ENCODE assay signal across 12 cellular contexts in genomic region chr6:16730720-16731502, GRCh38. TPM values are rescaled to one million over a fixed set of nuclear protein-coding genes. Genes with fewer than 3 reads are reported as not detected.
DNase-seq lines count a peak whose midpoint lies in the region; ATAC-seq, FAIRE-seq and TF ChIP-seq lines count a peak whose summit lies in the region.
"Had no signal": no experiment of that assay in that cellular context is flagged by ENCODE, and none has a peak within 500 bp of the region (broad histone marks: within the 10 kb centered on the region; RNA-seq: fewer than 3 reads in every experiment).

No MANE protein-coding gene starts in this region.

- H3K9me3 ChIP-seq in transverse colon, result no peaks in the 10 kb centered on the region
- no peaks in the 10 kb centered on the region for H3K9me3 ChIP-seq in kidney (ENCODE audit: control insufficient read depth in 1 of 2, low read length in 2 of 2)

- FAIRE-seq in endometrium (lab: Jason Lieb, UNC), result peak; percentile 35
- no peak for FAIRE-seq in kidney (lab: Jason Lieb, UNC)

- H3K9me3 Mint-ChIP-seq in activated T-cell treated with anti-CD3 and anti-CD28 coated beads, Interleukin-2, amount 50 U/mL, for 4 hours, result no peaks in the 10 kb centered on the region

- DNase-seq in activated T-cell treated with anti-CD3 and anti-CD28 coated beads, Interleukin-2, amount 50 U/mL, for 4 hours, result no peak
- DNase-seq in activated T-cell treated with anti-CD3 and anti-CD28 coated beads, Interleukin-2, amount 50 U/mL, for 48 hours, result no peak
- DNase-seq in NCI-H69 (lab: John Stamatoyannopoulos, UW) (peak; percentile 72), transverse colon (no peak), kidney (no peak), NCI-H774 (lab: John Stamatoyannopoulos, UW) (no peak), dermis blood vessel endothelial cell (no peak)
- DNase-seq: dorsolateral prefrontal cortex, mammary epithelial cell, NCI-H1694 had no signal

- peak overlapping the region in 3 of 4 donors; percentile 28 to 44 (median 41) for H3K27ac ChIP-seq in transverse colon
- H3K27ac ChIP-seq in kidney (ENCODE audit: low read depth in 2 of 2, low read length in 2 of 2), result no peak overlapping the region
- H3K27ac ChIP-seq: dorsolateral prefrontal cortex had no signal

- no peak for TF ChIP-seq EP300 in transverse colon (IDR thresholded peaks at IDR 0.05; ENCODE audit: low read depth)

- H3K4me3 Mint-ChIP-seq in activated T-cell treated with anti-CD3 and anti-CD28 coated beads, Interleukin-2, amount 50 U/mL, for 4 hours, result peak overlapping the region; percentile 61

- in situ Hi-C loops in transverse colon (cut with MboI; ENCODE audit: low pct_ligation_motif_present in 1 of 4, low pct_unique_long_range_greater_than_20kb in 1 of 4, low sequenced_read_pairs in 3 of 4), result no loop called here

- peaks cover 16% of the 10 kb centered on the region for H3K36me3 Mint-ChIP-seq in activated T-cell treated with anti-CD3 and anti-CD28 coated beads, Interleukin-2, amount 50 U/mL, for 4 hours (ENCODE audit: insufficient read depth)

- H3K4me1 Mint-ChIP-seq in activated T-cell treated with anti-CD3 and anti-CD28 coated beads, Interleukin-2, amount 50 U/mL, for 4 hours (ENCODE audit: low read depth), result peaks cover 60% of the 10 kb centered on the region

- TF ChIP-seq CTCF in transverse colon (IDR thresholded peaks at IDR 0.05) (no peak), kidney (IDR thresholded peaks at IDR 0.05; ENCODE audit: borderline replicate concordance, extremely low read depth, insufficient read depth) (no peak)

- no peak for TF ChIP-seq POLR2A in transverse colon (IDR thresholded peaks at IDR 0.05)

- H3K27me3 ChIP-seq in transverse colon, result no peaks in the 10 kb centered on the region
- H3K27me3 ChIP-seq: dorsolateral prefrontal cortex had no signal

- H3K4me3 ChIP-seq in transverse colon (no peak overlapping the region), kidney (ENCODE audit: low read length in 2 of 2) (no peak overlapping the region)
- H3K4me3 ChIP-seq: dorsolateral prefrontal cortex had no signal

- H3K4me1 ChIP-seq in transverse colon (peaks cover 10 to 65% (median 33%) of the 10 kb centered on the region in 4 donors), kidney (ENCODE audit: control insufficient read depth in 1 of 2, insufficient read depth in 1 of 2, low read depth in 1 of 2, low read length in 2 of 2) (peaks cover 7 to 10% of the 10 kb centered on the region in 2 donors)

- H3K36me3 ChIP-seq in transverse colon (no peaks in the 10 kb centered on the region), kidney (ENCODE audit: control insufficient read depth in 1 of 2, insufficient read depth in 2 of 2, low read length in 2 of 2) (no peaks in the 10 kb centered on the region)

- H3K9ac ChIP-seq in kidney (ENCODE audit: low read length in 2 of 2), result no peak overlapping the region

- ATAC-seq in activated T-cell treated with anti-CD3 and anti-CD28 coated beads, Interleukin-2, amount 50 U/mL, for 4 hours, result no peak
- ATAC-seq: sciatic nerve had no signal

- 19 to 20% methylated on average over 9 of the region's 9 CpGs for WGBS in transverse colon (ENCODE audit: low coverage in 1 of 2), 2 donors

- no peaks in the 10 kb centered on the region for H3K27me3 Mint-ChIP-seq in activated T-cell treated with anti-CD3 and anti-CD28 coated beads, Interleukin-2, amount 50 U/mL, for 4 hours (ENCODE audit: low read depth)

- intact Hi-C loops in transverse colon (cut with DNase I; ENCODE audit: low total_unique reads), result no loop called here
- intact Hi-C loops in kidney (cut with DNase I), result no loop called here

RNA-seq across cellular contexts. Expression of gene ATXN1, which starts 30.3 kb away (rescaled TPM):
- total RNA-seq in activated T-cell treated with anti-CD3 and anti-CD28 coated beads, Interleukin-2, amount 50 U/mL, for 4 hours, result 10 to 100 TPM; 39.5 to 63.8 (median 45.1) TPM
- total RNA-seq in transverse colon (100 to 1,000 TPM in 2 of 4 donors, 10 to 100 TPM in 2; 48.7 to 166 (median 105) TPM), kidney (58.2 TPM), dermis blood vessel endothelial cell (14.3 and 15.3 TPM in 2 replicates)
- polyA plus RNA-seq in kidney (ENCODE audit: insufficient read depth, low read depth, low replicate concordance), result 4.2 TPM

Comparison
In these comparisons a context has a peak if more than half of its experiments do, and no peak if none do; other contexts are left out.
1. H3K27ac ChIP-seq: peak in transverse colon (3 of 4); none in kidney (0 of 2).